In genomic region chr3:165697910-165698309, GRCh38 we compare ENCODE assay signal across 28 cellular contexts.
"Had no signal": no experiment of that assay in that cellular context is flagged by ENCODE, and none has a peak within 500 bp of the region (broad histone marks: within the 10 kb centered on the region; RNA-seq: fewer than 3 reads in every experiment).

No MANE protein-coding gene starts in this region.

- H3K27ac ChIP-seq: colonic mucosa, coronary artery, dorsolateral prefrontal cortex, epithelial cell of prostate, esophagus muscularis mucosa, esophagus squamous epithelium, foreskin keratinocyte, gastrocnemius medialis, gastroesophageal sphincter, heart left ventricle, heart right ventricle had no signal

- H3K9me3 ChIP-seq: colonic mucosa, esophagus muscularis mucosa, esophagus squamous epithelium, gastrocnemius medialis had no signal

- H3K4me3 Mint-ChIP-seq: dendritic cell treated with granulocyte-macrophage colony-stimulating factor and Interleukin-4, amounts not matched to agents 40 ng/mL and 50 ng/mL, for 4 days; effector memory CD8-positive, alpha-beta T cell; endodermal cell had no signal

- DNase-seq: colonic mucosa; cortex of kidney; dermis blood vessel endothelial cell; dorsolateral prefrontal cortex; effector CD4-positive, alpha-beta T cell; effector CD8-positive, alpha-beta T cell; effector memory CD4-positive, alpha-beta T cell; effector memory CD8-positive, alpha-beta T cell; endodermal cell; erythroblast; esophagus squamous epithelium; foreskin fibroblast; foreskin keratinocyte; foreskin melanocyte; gastrocnemius medialis; glutamatergic neuron; head of caudate nucleus; heart left ventricle; heart right ventricle had no signal

- H3K4me1 Mint-ChIP-seq: endodermal cell had no signal

- H3K36me3 ChIP-seq: colonic mucosa, esophagus muscularis mucosa, esophagus squamous epithelium, gastrocnemius medialis, gastroesophageal sphincter, heart left ventricle, heart right ventricle had no signal

- H3K27me3 Mint-ChIP-seq: dendritic cell treated with granulocyte-macrophage colony-stimulating factor and Interleukin-4, amounts not matched to agents 40 ng/mL and 50 ng/mL, for 4 days; effector memory CD8-positive, alpha-beta T cell had no signal

- ATAC-seq: effector memory CD8-positive, alpha-beta T cell; foreskin keratinocyte; gastrocnemius medialis; gastroesophageal sphincter; heart left ventricle; heart right ventricle had no signal

- H3K27ac Mint-ChIP-seq: dendritic cell treated with granulocyte-macrophage colony-stimulating factor and Interleukin-4, amounts not matched to agents 40 ng/mL and 50 ng/mL, for 4 days; effector memory CD8-positive, alpha-beta T cell; endodermal cell had no signal

- H3K27me3 ChIP-seq: colonic mucosa, dorsolateral prefrontal cortex, esophagus muscularis mucosa, esophagus squamous epithelium, foreskin keratinocyte, gastrocnemius medialis, gastroesophageal sphincter, heart left ventricle, heart right ventricle had no signal

- FAIRE-seq: colon, endometrium, endothelial cell of umbilical vein, frontal cortex had no signal

- H3K4me1 ChIP-seq: colonic mucosa, foreskin keratinocyte, gastrocnemius medialis, gastroesophageal sphincter, heart left ventricle, heart right ventricle had no signal

- H3K4me3 ChIP-seq: colonic mucosa, coronary artery, dorsolateral prefrontal cortex, esophagus muscularis mucosa, esophagus squamous epithelium, gastrocnemius medialis, gastroesophageal sphincter, heart left ventricle, heart right ventricle had no signal
